18 cellular contexts compared by ENCODE assay signal in genomic region chr2:108074945-108075344, GRCh38.
DNase-seq lines count a peak whose midpoint lies in the region; ATAC-seq lines count a peak whose summit lies in the region.
"Had no signal": no experiment of that assay in that cellular context is flagged by ENCODE, and none has a peak within 500 bp of the region (broad histone marks: within the 10 kb centered on the region; RNA-seq: fewer than 3 reads in every experiment).

No MANE protein-coding gene starts in this region.

- no peak overlapping the region for H3K4me3 ChIP-seq in NT2/D1 (ENCODE audit: insufficient read length, low read depth)
- H3K4me3 ChIP-seq in iPS DF 6.9 (ENCODE audit: low read length): no peak overlapping the region
- H3K4me3 ChIP-seq: BLaER1, MG63, Peyer's patch, SK-N-MC had no signal

- intact Hi-C loops in activated naive CD4-positive, alpha-beta T cell treated with anti-CD3 and anti-CD28 coated beads for 36 hours (cut with micrococcal nuclease): no loop called here

- no peaks in the 10 kb centered on the region for H3K27me3 Mint-ChIP-seq in activated naive CD4-positive, alpha-beta T cell treated with anti-CD3 and anti-CD28 coated beads for 36 hours (ENCODE audit: low read depth)

- no peak overlapping the region for H3K27ac Mint-ChIP-seq in activated naive CD4-positive, alpha-beta T cell treated with anti-CD3 and anti-CD28 coated beads for 36 hours
- H3K27ac Mint-ChIP-seq: CD8-positive, alpha-beta T cell had no signal

- CTCF ChIA-PET in activated naive CD4-positive, alpha-beta T cell treated with anti-CD3 and anti-CD28 coated beads for 36 hours (lab: Charles Lee): no interaction called here

- H3K4me1 ChIP-seq in NT2/D1 (ENCODE audit: insufficient read depth, insufficient read length) (no peaks in the 10 kb centered on the region), iPS DF 6.9 (ENCODE audit: control insufficient read depth, insufficient read depth, low read length) (peaks cover 1% of the 10 kb centered on the region; the same call in 1 of the 2 replicates)
- H3K4me1 ChIP-seq: BLaER1, Peyer's patch had no signal

- no peak overlapping the region for H3K9ac ChIP-seq in NT2/D1 (ENCODE audit: insufficient read length, low read depth)
- H3K9ac ChIP-seq: BLaER1 had no signal

- DNase-seq in DMS 273 (lab: John Stamatoyannopoulos, UW; ENCODE audit: unreplicated experiment) (peak; percentile 25), DMS 273 treated with DMSO at 0.1 percent for 48 hours (lab: John Stamatoyannopoulos, UW) (no peak), NT2/D1 (ENCODE audit: low read depth, low spot score) (peak; percentile 23), iPS DF 6.9 (ENCODE audit: low read depth, low spot score) (peak; percentile 9), inferior parietal cortex (ENCODE audit: extremely low spot score) (no peak)
- no peak for DNase-seq in activated naive CD4-positive, alpha-beta T cell treated with anti-CD3 and anti-CD28 coated beads for 36 hours
- DNase-seq: CD8-positive, alpha-beta T cell; DMS79 treated with DMSO at 0.1 percent for 48 hours; MG63; NCI-H1092; NCI-H1694; Peyer's patch had no signal

- H3K4me3 Mint-ChIP-seq in activated naive CD4-positive, alpha-beta T cell treated with anti-CD3 and anti-CD28 coated beads for 36 hours: no peak overlapping the region
- H3K4me3 Mint-ChIP-seq: CD8-positive, alpha-beta T cell had no signal

- no peaks in the 10 kb centered on the region for H3K4me1 Mint-ChIP-seq in activated naive CD4-positive, alpha-beta T cell treated with anti-CD3 and anti-CD28 coated beads for 36 hours (ENCODE audit: low read depth)

- no peaks in the 10 kb centered on the region for H3K27me3 ChIP-seq in NT2/D1 (ENCODE audit: insufficient read depth, insufficient read length)
- no peaks in the 10 kb centered on the region for H3K27me3 ChIP-seq in iPS DF 6.9 (ENCODE audit: control insufficient read depth, insufficient read depth, low read length)
- H3K27me3 ChIP-seq: BLaER1, Peyer's patch had no signal

- no peaks in the 10 kb centered on the region for H3K36me3 ChIP-seq in NT2/D1 (ENCODE audit: insufficient read depth, insufficient read length, low read length)
- no peaks in the 10 kb centered on the region for H3K36me3 ChIP-seq in iPS DF 6.9 (ENCODE audit: control insufficient read depth, insufficient read depth, low read length)
- H3K36me3 ChIP-seq: BLaER1, MG63, Peyer's patch had no signal

- no CpG with 5 or more reads among the region's 5 CpGs for WGBS in iPS DF 6.9 (ENCODE audit: insufficient coverage, insufficient read length)

- H3K27ac ChIP-seq in iPS DF 6.9 (ENCODE audit: low read length): no peak overlapping the region
- H3K27ac ChIP-seq: 22Rv1, BLaER1, Peyer's patch, SK-N-MC had no signal

- H3K9me3 Mint-ChIP-seq in activated naive CD4-positive, alpha-beta T cell treated with anti-CD3 and anti-CD28 coated beads for 36 hours: no peaks in the 10 kb centered on the region
- H3K9me3 Mint-ChIP-seq: CD8-positive, alpha-beta T cell had no signal

- H3K9me3 ChIP-seq in NT2/D1 (ENCODE audit: insufficient read depth, low read length) (peaks cover 3% of the 10 kb centered on the region; the same call in 1 of the 2 replicates), iPS DF 6.9 (ENCODE audit: control insufficient read depth, insufficient read depth, low read length) (no peaks in the 10 kb centered on the region)
- H3K9me3 ChIP-seq: BLaER1, MG63, Peyer's patch had no signal

- ATAC-seq in HG03095 (IDR thresholded peaks at IDR 0.05; ENCODE audit: unreplicated experiment) (no peak), GM19324 (IDR thresholded peaks at IDR 0.05; ENCODE audit: low FRiP score, unreplicated experiment) (no peak)
- ATAC-seq: CD8-positive, alpha-beta T cell; Right ventricle myocardium inferior had no signal

- H3K36me3 Mint-ChIP-seq in activated naive CD4-positive, alpha-beta T cell treated with anti-CD3 and anti-CD28 coated beads for 36 hours (ENCODE audit: low read depth): no peaks in the 10 kb centered on the region
- H3K36me3 Mint-ChIP-seq: CD8-positive, alpha-beta T cell had no signal

Comparison
In these comparisons a context has a peak if more than half of its experiments do, and no peak if none do; other contexts are left out.
1. DNase-seq: peak in DMS 273 (single experiment), NT2/D1 (single experiment) and iPS DF 6.9 (single experiment); none in DMS 273 treated with DMSO at 0.1 percent for 48 hours (single experiment), inferior parietal cortex (single experiment) and activated naive CD4-positive, alpha-beta T cell treated with anti-CD3 and anti-CD28 coated beads for 36 hours (single experiment).